ENCODE assay signal across 4 cellular contexts in the genomic region with DNA sequence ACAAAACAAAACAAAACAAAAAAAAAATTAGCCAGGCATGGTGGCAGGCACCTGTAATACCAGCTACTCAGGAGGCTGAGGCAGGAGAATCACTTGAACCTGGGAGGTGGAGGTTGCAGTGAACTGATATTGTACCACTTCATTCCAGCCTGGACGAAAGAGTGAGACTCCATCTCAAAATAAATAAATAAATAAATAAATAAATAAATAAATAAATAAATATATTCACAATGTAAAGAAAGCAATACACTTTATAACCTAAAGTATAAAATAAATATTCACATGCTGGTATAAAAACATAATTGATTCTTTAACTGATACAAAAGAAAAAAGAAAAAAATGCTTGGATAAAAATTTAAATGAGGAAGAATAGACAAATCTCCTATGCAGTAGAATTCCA. TPM values are rescaled to one million over a fixed set of nuclear protein-coding genes. Genes with fewer than 3 reads are reported as not detected.
"Had no signal": no experiment of that assay in that cellular context is flagged by ENCODE, and none has a peak within 500 bp of the region (broad histone marks: within the 10 kb centered on the region; RNA-seq: fewer than 3 reads in every experiment).

No MANE protein-coding gene starts in this region.

RNA-seq across cellular contexts. Expression of a gene that starts 10.1 kb away (rescaled TPM):
- total RNA-seq: LHCN-M2, M059J, MCF 10A, NCI-H460 had no signal
